4 cellular contexts compared by ENCODE assay signal in genomic region chr18:52861558-52861957, GRCh38.
TF ChIP-seq lines count a peak whose summit lies in the region.

No MANE protein-coding gene starts in this region.

TF ChIP-seq in HepG2, 621 proteins besides CTCF, POLR2A, EP300 and RAD21:
- TF ChIP-seq SP2 (CRISPR knock-in tag; IDR thresholded peaks at IDR 0.05), result no peak
- TF ChIP-seq MAFF (IDR thresholded peaks at IDR 0.05; ENCODE audit: low read depth, low read length), result peak; percentile 86
- TF ChIP-seq MAFK (conservative IDR thresholded peaks at IDR 0.05 in 1 of 2, IDR thresholded peaks at IDR 0.05 in 1 of 2; ENCODE audit: low read length in 2 of 2), result peak; percentile 73 to 90
TF ChIP-seq in HepG2: peak in this region for 2.

TF ChIP-seq in A549, 52 proteins besides CTCF, POLR2A, EP300 and RAD21:
- TF ChIP-seq HOXB5 (CRISPR knock-in tag; IDR thresholded peaks at IDR 0.05) (no peak), E2F6 (IDR thresholded peaks at IDR 0.05; ENCODE audit: borderline replicate concordance, low read depth) (no peak), MAFK (IDR thresholded peaks at IDR 0.05; ENCODE audit: partially characterized antibody) (peak; percentile 54)

TF ChIP-seq in IMR-90, 13 proteins besides CTCF, POLR2A, EP300 and RAD21:
- TF ChIP-seq FOS (IDR thresholded peaks at IDR 0.05; ENCODE audit: low read depth, low read length), result no peak
- no peak for TF ChIP-seq NFE2L2 (IDR thresholded peaks at IDR 0.05; ENCODE audit: low read depth, low read length)
- no peak for TF ChIP-seq SMC3 (IDR thresholded peaks at IDR 0.05; ENCODE audit: low read depth, low read length)
- TF ChIP-seq MAFK (IDR thresholded peaks at IDR 0.05; ENCODE audit: low read depth, low read length), result peak; percentile 84

TF ChIP-seq in K562, 482 proteins besides CTCF, POLR2A, EP300 and RAD21:
- TF ChIP-seq MAFK (IDR thresholded peaks at IDR 0.05; ENCODE audit: low read length) (0 out of 2 replicates have a peak, but pooled peaks have one; percentile 18), ZNF57 (CRISPR knock-in tag; IDR thresholded peaks at IDR 0.05) (no peak), ZNF217 (CRISPR knock-in tag; IDR thresholded peaks at IDR 0.05) (no peak), CLOCK (CRISPR knock-in tag; IDR thresholded peaks at IDR 0.05; ENCODE audit: borderline replicate concordance) (no peak), BCL6 (CRISPR knock-in tag; IDR thresholded peaks at IDR 0.05) (no peak)
